Comparison of ENCODE assay signal across 7 cellular contexts in the genomic region with DNA sequence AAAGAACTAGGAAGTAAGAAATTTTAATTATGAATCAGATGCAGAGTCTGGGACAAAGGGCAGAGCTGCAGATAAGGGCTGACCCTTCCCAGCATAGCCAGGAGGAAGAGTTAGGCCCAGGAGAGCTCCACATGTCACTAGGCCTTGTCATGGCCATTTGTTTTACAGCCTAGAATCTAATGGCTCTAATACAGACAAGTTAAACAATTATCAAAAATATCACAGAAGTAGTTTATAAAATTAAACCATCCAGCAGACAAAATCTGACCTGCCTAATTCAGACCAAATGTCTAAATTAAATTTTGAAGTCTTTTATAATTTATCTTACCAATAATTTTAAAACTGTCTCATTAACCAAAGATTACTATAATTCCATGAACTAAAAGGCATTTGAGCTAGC.
"Had no signal": no experiment of that assay in that cellular context is flagged by ENCODE, and none has a peak within 500 bp of the region (broad histone marks: within the 10 kb centered on the region; RNA-seq: fewer than 3 reads in every experiment).

No MANE protein-coding gene starts in this region.

- H3K4me3 Mint-ChIP-seq: GM23338, H9 had no signal

- H3K27ac ChIP-seq: HL-60 had no signal

- DNase-seq: H9, HCEC 1CT, KBM-7 had no signal

- H3K4me3 ChIP-seq: GM23338 had no signal

- ATAC-seq: GM23338, HepG2 had no signal

- H3K36me3 Mint-ChIP-seq: IgD-negative memory B cell had no signal

- H3K27me3 Mint-ChIP-seq: IgD-negative memory B cell had no signal

- H3K27ac Mint-ChIP-seq: IgD-negative memory B cell had no signal

- H3K9me3 Mint-ChIP-seq: GM23338 had no signal

- H3K4me1 Mint-ChIP-seq: IgD-negative memory B cell had no signal
